2 cellular contexts compared by ENCODE assay signal in the genomic region with DNA sequence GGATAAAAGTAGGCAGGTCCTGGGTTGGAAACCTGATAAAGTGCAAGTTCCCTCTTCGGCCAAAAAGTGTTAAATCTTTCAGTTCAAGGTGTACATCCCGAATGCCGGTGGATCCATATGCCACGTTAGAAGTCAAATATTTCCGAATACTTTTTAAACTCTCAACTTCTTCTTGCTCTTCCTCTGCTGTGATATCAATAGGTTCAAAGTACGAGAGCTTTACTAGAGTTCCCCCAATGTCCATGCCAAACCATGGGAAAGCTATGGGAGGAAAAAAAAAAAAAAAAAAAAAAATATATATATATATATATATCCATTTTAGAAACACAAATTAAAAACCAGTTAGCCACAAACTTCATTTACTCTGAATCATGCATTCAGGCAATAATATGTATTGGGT.
TF ChIP-seq lines count a peak whose summit lies in the region.

No MANE protein-coding gene starts in this region.

TF ChIP-seq in liver, 16 proteins besides CTCF, POLR2A, EP300 and RAD21 (continued from another document):
- TF ChIP-seq GABPA (IDR thresholded peaks at IDR 0.05 in 1 of 2, conservative IDR thresholded peaks at IDR 0.05 in 1 of 2) (no peak), RXRA (IDR thresholded peaks at IDR 0.05) (no peak)
- TF ChIP-seq, protein P1, sequence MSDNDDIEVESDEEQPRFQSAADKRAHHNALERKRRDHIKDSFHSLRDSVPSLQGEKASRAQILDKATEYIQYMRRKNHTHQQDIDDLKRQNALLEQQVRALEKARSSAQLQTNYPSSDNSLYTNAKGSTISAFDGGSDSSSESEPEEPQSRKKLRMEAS (IDR thresholded peaks at IDR 0.05), result no peak
- TF ChIP-seq, protein P2, sequence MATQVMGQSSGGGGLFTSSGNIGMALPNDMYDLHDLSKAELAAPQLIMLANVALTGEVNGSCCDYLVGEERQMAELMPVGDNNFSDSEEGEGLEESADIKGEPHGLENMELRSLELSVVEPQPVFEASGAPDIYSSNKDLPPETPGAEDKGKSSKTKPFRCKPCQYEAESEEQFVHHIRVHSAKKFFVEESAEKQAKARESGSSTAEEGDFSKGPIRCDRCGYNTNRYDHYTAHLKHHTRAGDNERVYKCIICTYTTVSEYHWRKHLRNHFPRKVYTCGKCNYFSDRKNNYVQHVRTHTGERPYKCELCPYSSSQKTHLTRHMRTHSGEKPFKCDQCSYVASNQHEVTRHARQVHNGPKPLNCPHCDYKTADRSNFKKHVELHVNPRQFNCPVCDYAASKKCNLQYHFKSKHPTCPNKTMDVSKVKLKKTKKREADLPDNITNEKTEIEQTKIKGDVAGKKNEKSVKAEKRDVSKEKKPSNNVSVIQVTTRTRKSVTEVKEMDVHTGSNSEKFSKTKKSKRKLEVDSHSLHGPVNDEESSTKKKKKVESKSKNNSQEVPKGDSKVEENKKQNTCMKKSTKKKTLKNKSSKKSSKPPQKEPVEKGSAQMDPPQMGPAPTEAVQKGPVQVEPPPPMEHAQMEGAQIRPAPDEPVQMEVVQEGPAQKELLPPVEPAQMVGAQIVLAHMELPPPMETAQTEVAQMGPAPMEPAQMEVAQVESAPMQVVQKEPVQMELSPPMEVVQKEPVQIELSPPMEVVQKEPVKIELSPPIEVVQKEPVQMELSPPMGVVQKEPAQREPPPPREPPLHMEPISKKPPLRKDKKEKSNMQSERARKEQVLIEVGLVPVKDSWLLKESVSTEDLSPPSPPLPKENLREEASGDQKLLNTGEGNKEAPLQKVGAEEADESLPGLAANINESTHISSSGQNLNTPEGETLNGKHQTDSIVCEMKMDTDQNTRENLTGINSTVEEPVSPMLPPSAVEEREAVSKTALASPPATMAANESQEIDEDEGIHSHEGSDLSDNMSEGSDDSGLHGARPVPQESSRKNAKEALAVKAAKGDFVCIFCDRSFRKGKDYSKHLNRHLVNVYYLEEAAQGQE (IDR thresholded peaks at IDR 0.05), result no peak

TF ChIP-seq in HepG2, 621 proteins besides CTCF, POLR2A, EP300 and RAD21:
- no peak for TF ChIP-seq NKX3-1 (CRISPR knock-in tag; IDR thresholded peaks at IDR 0.05)
- TF ChIP-seq, protein P3, sequence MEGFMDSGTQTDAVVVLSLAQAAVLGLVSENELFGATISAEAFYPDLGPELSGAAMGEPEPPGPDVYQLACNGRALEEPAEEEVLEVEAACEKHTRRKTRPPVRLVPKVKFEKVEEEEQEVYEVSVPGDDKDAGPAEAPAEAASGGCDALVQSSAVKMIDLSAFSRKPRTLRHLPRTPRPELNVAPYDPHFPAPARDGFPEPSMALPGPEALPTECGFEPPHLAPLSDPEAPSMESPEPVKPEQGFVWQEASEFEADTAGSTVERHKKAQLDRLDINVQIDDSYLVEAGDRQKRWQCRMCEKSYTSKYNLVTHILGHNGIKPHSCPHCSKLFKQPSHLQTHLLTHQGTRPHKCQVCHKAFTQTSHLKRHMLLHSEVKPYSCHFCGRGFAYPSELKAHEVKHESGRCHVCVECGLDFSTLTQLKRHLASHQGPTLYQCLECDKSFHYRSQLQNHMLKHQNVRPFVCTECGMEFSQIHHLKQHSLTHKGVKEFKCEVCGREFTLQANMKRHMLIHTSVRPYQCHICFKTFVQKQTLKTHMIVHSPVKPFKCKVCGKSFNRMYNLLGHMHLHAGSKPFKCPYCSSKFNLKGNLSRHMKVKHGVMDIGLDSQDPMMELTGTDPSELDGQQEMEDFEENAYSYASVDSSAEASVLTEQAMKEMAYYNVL (CRISPR knock-in tag; IDR thresholded peaks at IDR 0.05; ENCODE audit: borderline replicate concordance), result no peak
- no peak for TF ChIP-seq ZNF441 (CRISPR knock-in tag; IDR thresholded peaks at IDR 0.05; ENCODE audit: borderline replicate concordance)
- TF ChIP-seq REL (CRISPR knock-in tag; conservative IDR thresholded peaks at IDR 0.05), result no peak
- TF ChIP-seq POLR2G (IDR thresholded peaks at IDR 0.05; ENCODE audit: low read depth, low read length), result no peak
- no peak for TF ChIP-seq ZFP36L1 (CRISPR knock-in tag; IDR thresholded peaks at IDR 0.05)
- no peak for TF ChIP-seq ZSCAN25 (CRISPR knock-in tag; IDR thresholded peaks at IDR 0.05)
- TF ChIP-seq JUNB (CRISPR knock-in tag; IDR thresholded peaks at IDR 0.05; ENCODE audit: borderline replicate concordance), result no peak
- TF ChIP-seq ZSCAN9 (CRISPR knock-in tag; IDR thresholded peaks at IDR 0.05; ENCODE audit: borderline replicate concordance), result no peak
- TF ChIP-seq, protein P4, sequence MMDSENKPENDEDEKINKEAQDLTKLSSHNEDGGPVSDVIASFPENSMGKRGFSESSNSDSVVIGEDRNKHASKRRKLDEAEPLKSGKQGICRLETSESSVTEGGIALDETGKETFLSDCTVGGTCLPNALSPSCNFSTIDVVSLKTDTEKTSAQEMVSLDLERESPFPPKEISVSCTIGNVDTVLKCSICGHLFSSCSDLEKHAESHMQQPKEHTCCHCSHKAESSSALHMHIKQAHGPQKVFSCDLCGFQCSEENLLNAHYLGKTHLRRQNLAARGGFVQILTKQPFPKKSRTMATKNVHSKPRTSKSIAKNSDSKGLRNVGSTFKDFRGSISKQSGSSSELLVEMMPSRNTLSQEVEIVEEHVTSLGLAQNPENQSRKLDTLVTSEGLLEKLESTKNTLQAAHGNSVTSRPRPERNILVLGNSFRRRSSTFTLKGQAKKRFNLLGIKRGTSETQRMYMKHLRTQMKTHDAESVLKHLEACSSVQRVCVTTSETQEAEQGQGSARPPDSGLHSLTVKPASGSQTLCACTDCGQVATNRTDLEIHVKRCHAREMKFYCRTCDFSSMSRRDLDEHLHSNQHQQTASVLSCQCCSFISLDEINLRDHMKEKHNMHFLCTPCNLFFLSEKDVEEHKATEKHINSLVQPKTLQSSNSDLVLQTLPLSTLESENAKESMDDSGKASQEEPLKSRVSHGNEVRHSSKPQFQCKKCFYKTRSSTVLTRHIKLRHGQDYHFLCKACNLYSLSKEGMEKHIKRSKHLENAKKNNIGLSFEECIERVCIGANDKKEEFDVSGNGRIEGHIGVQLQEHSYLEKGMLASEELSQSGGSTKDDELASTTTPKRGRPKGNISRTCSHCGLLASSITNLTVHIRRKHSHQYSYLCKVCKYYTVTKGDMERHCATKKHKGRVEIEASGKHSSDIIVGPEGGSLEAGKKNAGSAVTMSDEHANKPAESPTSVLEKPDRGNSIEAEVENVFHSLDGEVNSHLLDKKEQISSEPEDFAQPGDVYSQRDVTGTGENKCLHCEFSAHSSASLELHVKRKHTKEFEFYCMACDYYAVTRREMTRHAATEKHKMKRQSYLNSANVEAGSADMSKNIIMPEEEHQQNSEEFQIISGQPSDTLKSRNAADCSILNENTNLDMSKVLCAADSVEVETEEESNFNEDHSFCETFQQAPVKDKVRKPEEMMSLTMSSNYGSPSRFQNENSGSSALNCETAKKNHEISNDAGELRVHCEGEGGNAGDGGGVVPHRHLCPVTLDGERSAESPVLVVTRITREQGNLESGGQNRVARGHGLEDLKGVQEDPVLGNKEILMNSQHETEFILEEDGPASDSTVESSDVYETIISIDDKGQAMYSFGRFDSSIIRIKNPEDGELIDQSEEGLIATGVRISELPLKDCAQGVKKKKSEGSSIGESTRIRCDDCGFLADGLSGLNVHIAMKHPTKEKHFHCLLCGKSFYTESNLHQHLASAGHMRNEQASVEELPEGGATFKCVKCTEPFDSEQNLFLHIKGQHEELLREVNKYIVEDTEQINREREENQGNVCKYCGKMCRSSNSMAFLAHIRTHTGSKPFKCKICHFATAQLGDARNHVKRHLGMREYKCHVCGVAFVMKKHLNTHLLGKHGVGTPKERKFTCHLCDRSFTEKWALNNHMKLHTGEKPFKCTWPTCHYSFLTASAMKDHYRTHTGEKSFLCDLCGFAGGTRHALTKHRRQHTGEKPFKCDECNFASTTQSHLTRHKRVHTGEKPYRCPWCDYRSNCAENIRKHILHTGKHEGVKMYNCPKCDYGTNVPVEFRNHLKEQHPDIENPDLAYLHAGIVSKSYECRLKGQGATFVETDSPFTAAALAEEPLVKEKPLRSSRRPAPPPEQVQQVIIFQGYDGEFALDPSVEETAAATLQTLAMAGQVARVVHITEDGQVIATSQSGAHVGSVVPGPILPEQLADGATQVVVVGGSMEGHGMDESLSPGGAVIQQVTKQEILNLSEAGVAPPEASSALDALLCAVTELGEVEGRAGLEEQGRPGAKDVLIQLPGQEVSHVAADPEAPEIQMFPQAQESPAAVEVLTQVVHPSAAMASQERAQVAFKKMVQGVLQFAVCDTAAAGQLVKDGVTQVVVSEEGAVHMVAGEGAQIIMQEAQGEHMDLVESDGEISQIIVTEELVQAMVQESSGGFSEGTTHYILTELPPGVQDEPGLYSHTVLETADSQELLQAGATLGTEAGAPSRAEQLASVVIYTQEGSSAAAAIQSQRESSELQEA (CRISPR knock-in tag; IDR thresholded peaks at IDR 0.05; ENCODE audit: not compliant biosample characterization), result no peak
- TF ChIP-seq ZNF430 (CRISPR knock-in tag; IDR thresholded peaks at IDR 0.05), result no peak
- TF ChIP-seq SNAPC2 (CRISPR knock-in tag; IDR thresholded peaks at IDR 0.05), result no peak
- TF ChIP-seq, protein P5, sequence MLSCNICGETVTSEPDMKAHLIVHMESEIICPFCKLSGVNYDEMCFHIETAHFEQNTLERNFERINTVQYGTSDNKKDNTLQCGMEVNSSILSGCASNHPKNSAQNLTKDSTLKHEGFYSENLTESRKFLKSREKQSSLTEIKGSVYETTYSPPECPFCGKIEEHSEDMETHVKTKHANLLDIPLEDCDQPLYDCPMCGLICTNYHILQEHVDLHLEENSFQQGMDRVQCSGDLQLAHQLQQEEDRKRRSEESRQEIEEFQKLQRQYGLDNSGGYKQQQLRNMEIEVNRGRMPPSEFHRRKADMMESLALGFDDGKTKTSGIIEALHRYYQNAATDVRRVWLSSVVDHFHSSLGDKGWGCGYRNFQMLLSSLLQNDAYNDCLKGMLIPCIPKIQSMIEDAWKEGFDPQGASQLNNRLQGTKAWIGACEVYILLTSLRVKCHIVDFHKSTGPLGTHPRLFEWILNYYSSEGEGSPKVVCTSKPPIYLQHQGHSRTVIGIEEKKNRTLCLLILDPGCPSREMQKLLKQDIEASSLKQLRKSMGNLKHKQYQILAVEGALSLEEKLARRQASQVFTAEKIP (CRISPR knock-in tag; IDR thresholded peaks at IDR 0.05; ENCODE audit: borderline replicate concordance), result no peak
- no peak for TF ChIP-seq KLF9 (CRISPR knock-in tag; IDR thresholded peaks at IDR 0.05; ENCODE audit: low read depth)
